In genomic region chr5:181104259-181104568, GRCh38 we compare ENCODE assay signal across 15 cellular contexts. TPM values are rescaled to one million over a fixed set of nuclear protein-coding genes. Genes with fewer than 3 reads are reported as not detected.
A peak's percentile ranks its signal among the peaks of the same experiment; 100 is the strongest.
DNase-seq lines count a peak whose midpoint lies in the region; ATAC-seq, FAIRE-seq and TF ChIP-seq lines count a peak whose summit lies in the region.
"Not testable (repeated sequence)": the region's sequence is repeated elsewhere in the genome, so short reads cannot be mapped to it uniquely, and the experiment has no call there.
"Had no signal": no experiment of that assay in that cellular context is flagged by ENCODE, and none has a peak within 500 bp of the region (broad histone marks: within the 10 kb centered on the region; RNA-seq: fewer than 3 reads in every experiment).

No MANE protein-coding gene starts in this region.

- CTCF ChIA-PET in mammary epithelial cell (lab: Charles Lee; ENCODE audit: low non-redundant PET); naive thymus-derived CD4-positive, alpha-beta T cell (lab: Charles Lee): not testable (repeated sequence)

- BruUV-seq in mammary epithelial cell (replicated peaks; lab: Mats Ljungman, UMichigan), result not testable (repeated sequence)

- intact Hi-C loops in mammary epithelial cell (cut with micrococcal nuclease), result loop anchor here (10.0 kb wide), 1 partner anchor 51 kb away; no protein-coding TSS in a partner anchor
- intact Hi-C loops in naive thymus-derived CD4-positive, alpha-beta T cell (cut with micrococcal nuclease), result not testable (repeated sequence)

- TF ChIP-seq CTCF in mammary epithelial cell (conservative IDR thresholded peaks at IDR 0.05 in 1 of 2, IDR thresholded peaks at IDR 0.05 in 1 of 2; ENCODE audit: extremely low read depth in 1 of 2, insufficient read depth in 1 of 2, low read depth in 1 of 2, low read length in 2 of 2); hepatocyte (IDR thresholded peaks at IDR 0.05; ENCODE audit: poor library complexity): not testable (repeated sequence)

- DNase-seq in CD4-positive, CD25-positive, alpha-beta regulatory T cell; HTR-8/SVneo (ENCODE audit: insufficient read length, low spot score); T-helper 17 cell; activated T-cell treated with anti-CD3 and anti-CD28 coated beads, Interleukin-2, amount 50 U/mL, for 4 hours; mammary epithelial cell; hepatocyte (ENCODE audit: low spot score); naive thymus-derived CD4-positive, alpha-beta T cell: not testable (repeated sequence)

- not testable (repeated sequence) for H3K4me1 ChIP-seq in CD4-positive, CD25-positive, alpha-beta regulatory T cell (ENCODE audit: control insufficient read depth, insufficient read depth, low read length, poor library complexity, severe bottlenecking); mammary epithelial cell (ENCODE audit: insufficient read depth, low read length); hepatocyte (ENCODE audit: insufficient read depth); naive thymus-derived CD4-positive, alpha-beta T cell (ENCODE audit: control insufficient read depth in 2 of 2, insufficient read depth in 2 of 2, low read length in 2 of 2)

- not testable (repeated sequence) for H3K9ac ChIP-seq in mammary epithelial cell (ENCODE audit: insufficient read depth, low read length)

- peaks cover 0 to 22% (median 1%) of the 10 kb centered on the region in 4 donors for H3K4me1 Mint-ChIP-seq in CD4-positive, CD25-positive, alpha-beta regulatory T cell
- H3K4me1 Mint-ChIP-seq in T-helper 17 cell; activated T-cell treated with anti-CD3 and anti-CD28 coated beads, Interleukin-2, amount 50 U/mL, for 4 hours (ENCODE audit: low read depth): not testable (repeated sequence)
- H3K4me1 Mint-ChIP-seq in naive thymus-derived CD4-positive, alpha-beta T cell, result peaks cover 4 to 26% (median 17%) of the 10 kb centered on the region in 7 donors
- peaks cover 21% of the 10 kb centered on the region for H3K4me1 Mint-ChIP-seq in stimulated activated naive CD8-positive, alpha-beta T cell treated with anti-CD3 and anti-CD28 coated beads, Interleukin-15, Interleukin-2, amounts not matched to agents 100 ng/mL and 50 ng/mL, for 24 hours (ENCODE audit: low read depth)

- not testable (repeated sequence) for H3K4me2 ChIP-seq in mammary epithelial cell (ENCODE audit: insufficient read depth, low read depth, low read length)
- H3K4me2 ChIP-seq in hepatocyte, result peak overlapping the region; percentile 36

- in situ Hi-C loops in mammary epithelial cell (cut with MboI; ENCODE audit: low sequenced_read_pairs in 2 of 2), result not testable (repeated sequence)

- not testable (repeated sequence) for H4K20me1 ChIP-seq in mammary epithelial cell (ENCODE audit: insufficient read depth, low read length); hepatocyte (ENCODE audit: insufficient read depth, poor library complexity, severe bottlenecking)

- POLR2A ChIA-PET in naive thymus-derived CD4-positive, alpha-beta T cell (lab: Charles Lee), result interaction anchor here (0.6 kb wide), 1 partner anchor 104 kb away, joined by 3 read pairs; no protein-coding TSS in a partner anchor

- H3K27ac Mint-ChIP-seq in CD4-positive, CD25-positive, alpha-beta regulatory T cell, result peak overlapping the region in 2 of 3 donors; percentile 53 to 89
- H3K27ac Mint-ChIP-seq in T-helper 17 cell, result peak overlapping the region; percentile 14
- peak overlapping the region in 3 of 9 donors; percentile 49 to 84 (median 65) for H3K27ac Mint-ChIP-seq in naive thymus-derived CD4-positive, alpha-beta T cell
- peak overlapping the region; percentile 90 for H3K27ac Mint-ChIP-seq in stimulated activated naive CD8-positive, alpha-beta T cell treated with anti-CD3 and anti-CD28 coated beads, Interleukin-15, Interleukin-2, amounts not matched to agents 100 ng/mL and 50 ng/mL, for 24 hours

- H3K9me3 ChIP-seq in CD4-positive, CD25-positive, alpha-beta regulatory T cell (ENCODE audit: control insufficient read depth in 2 of 2, low read length in 2 of 2); T-helper 17 cell (ENCODE audit: control insufficient read depth, low read length, poor library complexity, severe bottlenecking); mammary epithelial cell (replicated peaks; ENCODE audit: insufficient read depth, low read length); hepatocyte (ENCODE audit: low read depth); naive thymus-derived CD4-positive, alpha-beta T cell (ENCODE audit: control insufficient read depth in 2 of 3, low read length in 3 of 3): not testable (repeated sequence)

- dilution Hi-C loops in mammary epithelial cell (cut with HindIII; ENCODE audit: low sequenced_read_pairs), result not testable (repeated sequence)

- not testable (repeated sequence) for H3K9me3 Mint-ChIP-seq in CD4-positive, CD25-positive, alpha-beta regulatory T cell; activated T-cell treated with anti-CD3 and anti-CD28 coated beads, Interleukin-2, amount 50 U/mL, for 4 hours; stimulated activated naive CD8-positive, alpha-beta T cell treated with anti-CD3 and anti-CD28 coated beads, Interleukin-15, Interleukin-2, amounts not matched to agents 100 ng/mL and 50 ng/mL, for 24 hours
- peaks cover 0 to 15% (median 2%) of the 10 kb centered on the region in 11 donors for H3K9me3 Mint-ChIP-seq in naive thymus-derived CD4-positive, alpha-beta T cell

- peak; percentile 51 for FAIRE-seq in HTR-8/SVneo (lab: Jason Lieb, UNC)

- not testable (repeated sequence) for H3K27ac ChIP-seq in CD4-positive, CD25-positive, alpha-beta regulatory T cell (ENCODE audit: insufficient read depth, low read length, poor library complexity, severe bottlenecking); mammary epithelial cell (ENCODE audit: insufficient read depth, low read depth, low read length); hepatocyte; naive thymus-derived CD4-positive, alpha-beta T cell (ENCODE audit: low read depth, low read length)

- not testable (repeated sequence) for H3K4me3 ChIP-seq in CD4-positive, CD25-positive, alpha-beta regulatory T cell (ENCODE audit: low read depth, low read length); mammary epithelial cell (replicated peaks in 1 of 3; ENCODE audit: insufficient read depth in 1 of 3, low read depth in 2 of 3, low read length in 3 of 3); hepatocyte; naive thymus-derived CD4-positive, alpha-beta T cell (ENCODE audit: low read length)

- H3K36me3 ChIP-seq in CD4-positive, CD25-positive, alpha-beta regulatory T cell (ENCODE audit: control insufficient read depth, insufficient read depth, low read length); mammary epithelial cell (ENCODE audit: insufficient read depth, low read length); hepatocyte (replicated peaks; ENCODE audit: insufficient read depth, low read depth); naive thymus-derived CD4-positive, alpha-beta T cell (ENCODE audit: control insufficient read depth in 2 of 3, insufficient read depth in 3 of 3, low read length in 3 of 3): not testable (repeated sequence)

- peak overlapping the region; percentile 26 for H2AFZ ChIP-seq in mammary epithelial cell (ENCODE audit: low read depth, low read length)
- H2AFZ ChIP-seq in hepatocyte, result not testable (repeated sequence)

- H3K27me3 Mint-ChIP-seq in CD4-positive, CD25-positive, alpha-beta regulatory T cell, result peaks cover 59% of the 10 kb centered on the region
- peaks cover 61% of the 10 kb centered on the region for H3K27me3 Mint-ChIP-seq in T-helper 17 cell
- H3K27me3 Mint-ChIP-seq in activated T-cell treated with anti-CD3 and anti-CD28 coated beads, Interleukin-2, amount 50 U/mL, for 4 hours (ENCODE audit: low read depth), result peaks cover 63% of the 10 kb centered on the region
- H3K27me3 Mint-ChIP-seq in naive thymus-derived CD4-positive, alpha-beta T cell, result peaks cover 43 to 59% (median 49%) of the 10 kb centered on the region in 5 donors
- H3K27me3 Mint-ChIP-seq in stimulated activated naive CD8-positive, alpha-beta T cell treated with anti-CD3 and anti-CD28 coated beads, Interleukin-15, Interleukin-2, amounts not matched to agents 100 ng/mL and 50 ng/mL, for 24 hours, result peaks cover 53% of the 10 kb centered on the region

- not testable (repeated sequence) for H3K36me3 Mint-ChIP-seq in CD4-positive, CD25-positive, alpha-beta regulatory T cell; T-helper 17 cell (ENCODE audit: low read depth); activated T-cell treated with anti-CD3 and anti-CD28 coated beads, Interleukin-2, amount 50 U/mL, for 4 hours (ENCODE audit: insufficient read depth); naive thymus-derived CD4-positive, alpha-beta T cell; stimulated activated naive CD8-positive, alpha-beta T cell treated with anti-CD3 and anti-CD28 coated beads, Interleukin-15, Interleukin-2, amounts not matched to agents 100 ng/mL and 50 ng/mL, for 24 hours (ENCODE audit: low read depth)

- peak overlapping the region; percentile 43 to 83 (median 79) for H3K4me3 Mint-ChIP-seq in CD4-positive, CD25-positive, alpha-beta regulatory T cell
- peak overlapping the region; percentile 73 for H3K4me3 Mint-ChIP-seq in T-helper 17 cell
- H3K4me3 Mint-ChIP-seq in activated T-cell treated with anti-CD3 and anti-CD28 coated beads, Interleukin-2, amount 50 U/mL, for 4 hours, result peak overlapping the region; percentile 56
- H3K4me3 Mint-ChIP-seq in naive thymus-derived CD4-positive, alpha-beta T cell, result peak overlapping the region; percentile 70 to 86 (median 82)
- H3K4me3 Mint-ChIP-seq in stimulated activated naive CD8-positive, alpha-beta T cell treated with anti-CD3 and anti-CD28 coated beads, Interleukin-15, Interleukin-2, amounts not matched to agents 100 ng/mL and 50 ng/mL, for 24 hours, result peak overlapping the region; percentile 87

- H3K79me2 ChIP-seq in mammary epithelial cell (ENCODE audit: insufficient read depth, low read length); hepatocyte: not testable (repeated sequence)

- not testable (repeated sequence) for ATAC-seq in CD4-positive, CD25-positive, alpha-beta regulatory T cell (ENCODE audit: low read depth in 2 of 2); T-helper 17 cell; activated T-cell treated with anti-CD3 and anti-CD28 coated beads, Interleukin-2, amount 50 U/mL, for 4 hours
- peak; percentile 4 for ATAC-seq in naive thymus-derived CD4-positive, alpha-beta T cell

- H3K27me3 ChIP-seq in CD4-positive, CD25-positive, alpha-beta regulatory T cell (ENCODE audit: control insufficient read depth, insufficient read depth, low read length); mammary epithelial cell (ENCODE audit: insufficient read depth, low read length); naive thymus-derived CD4-positive, alpha-beta T cell (ENCODE audit: control insufficient read depth in 2 of 2, insufficient read depth in 2 of 2, low read length in 2 of 2): not testable (repeated sequence)
- peaks cover 57% of the 10 kb centered on the region for H3K27me3 ChIP-seq in hepatocyte

- H3K9me2 ChIP-seq in hepatocyte (replicated peaks; ENCODE audit: insufficient read depth), result not testable (repeated sequence)

- 21% methylated on average over 5 of the region's 5 CpGs for WGBS in mammary epithelial cell (ENCODE audit: low coverage, missing lambda C conversion rate)
- 6% methylated on average over 5 of the region's 5 CpGs for WGBS in hepatocyte (ENCODE audit: low lambda C conversion rate, missing lambda C conversion rate)

RNA-seq across cellular contexts. Expression of gene OR2V1, which starts 26.8 kb away (rescaled TPM):
- total RNA-seq in CD4-positive, CD25-positive, alpha-beta regulatory T cell, result not detected
- not detected for polyA plus RNA-seq in CD4-positive, CD25-positive, alpha-beta regulatory T cell
- not detected for total RNA-seq in T-helper 17 cell
- not detected for total RNA-seq in activated T-cell treated with anti-CD3 and anti-CD28 coated beads, Interleukin-2, amount 50 U/mL, for 4 hours
- not detected for total RNA-seq in mammary epithelial cell
- polyA plus RNA-seq in mammary epithelial cell, result not detected
- not detected for polyA minus RNA-seq in mammary epithelial cell
- total RNA-seq in hepatocyte, result not detected in 2 replicates
- polyA plus RNA-seq in hepatocyte, result not detected in 2 replicates
- total RNA-seq in naive thymus-derived CD4-positive, alpha-beta T cell, result not detected
- polyA plus RNA-seq in naive thymus-derived CD4-positive, alpha-beta T cell, result not detected
- total RNA-seq: bronchial epithelial cell, dorsolateral prefrontal cortex, MCF 10A, renal cortical epithelial cell, transverse colon had no signal
- polyA plus RNA-seq: esophagus had no signal

RNA-seq across cellular contexts. Expression of gene OR2V2, which starts 43.2 kb away (rescaled TPM):
- not detected for total RNA-seq in CD4-positive, CD25-positive, alpha-beta regulatory T cell
- polyA plus RNA-seq in CD4-positive, CD25-positive, alpha-beta regulatory T cell, result not detected
- total RNA-seq in T-helper 17 cell (not detected), mammary epithelial cell (not detected), hepatocyte (not detected in 2 replicates)
- total RNA-seq in activated T-cell treated with anti-CD3 and anti-CD28 coated beads, Interleukin-2, amount 50 U/mL, for 4 hours, result not detected
- polyA plus RNA-seq in mammary epithelial cell (not detected), hepatocyte (not detected in 2 replicates)
- polyA minus RNA-seq in mammary epithelial cell, result not detected
- not detected for total RNA-seq in naive thymus-derived CD4-positive, alpha-beta T cell
- polyA plus RNA-seq in naive thymus-derived CD4-positive, alpha-beta T cell, result not detected
- total RNA-seq: bronchial epithelial cell, MCF 10A, renal cortical epithelial cell, SJCRH30, transverse colon had no signal
- polyA plus RNA-seq: esophagus had no signal
